In genomic region chr11:60059521-60059920, GRCh38 we compare ENCODE assay signal across 6 cellular contexts. TPM values are rescaled to one million over a fixed set of nuclear protein-coding genes. Genes with fewer than 3 reads are reported as not detected.
"Had no signal": no experiment of that assay in that cellular context is flagged by ENCODE, and none has a peak within 500 bp of the region (broad histone marks: within the 10 kb centered on the region; RNA-seq: fewer than 3 reads in every experiment).

No MANE protein-coding gene starts in this region.

RNA-seq across cellular contexts. Expression of gene MS4A3, which starts 3.1 kb away (rescaled TPM):
- total RNA-seq: GM23338, H1, H9, HFFc6, HT-29, IMR-90 had no signal
- polyA plus RNA-seq: GM23338, H1, IMR-90 had no signal

RNA-seq across cellular contexts. Expression of gene OOSP2, which starts 19.3 kb away (rescaled TPM):
- total RNA-seq: GM23338, H1, H9, HFFc6, HT-29, IMR-90 had no signal
- polyA plus RNA-seq: GM23338, H1, IMR-90 had no signal

RNA-seq across cellular contexts. Expression of gene MS4A2, which starts 28.9 kb away (rescaled TPM):
- total RNA-seq: GM23338, H1, H9, HFFc6, HT-29, IMR-90 had no signal
- polyA plus RNA-seq: GM23338, H1, IMR-90 had no signal

RNA-seq across cellular contexts. Expression of gene OOSP4B, which starts 42.5 kb away (rescaled TPM):
- total RNA-seq: GM23338, H1, H9, HFFc6, HT-29, IMR-90 had no signal
- polyA plus RNA-seq: GM23338, H1, IMR-90 had no signal
